In the genomic region with DNA sequence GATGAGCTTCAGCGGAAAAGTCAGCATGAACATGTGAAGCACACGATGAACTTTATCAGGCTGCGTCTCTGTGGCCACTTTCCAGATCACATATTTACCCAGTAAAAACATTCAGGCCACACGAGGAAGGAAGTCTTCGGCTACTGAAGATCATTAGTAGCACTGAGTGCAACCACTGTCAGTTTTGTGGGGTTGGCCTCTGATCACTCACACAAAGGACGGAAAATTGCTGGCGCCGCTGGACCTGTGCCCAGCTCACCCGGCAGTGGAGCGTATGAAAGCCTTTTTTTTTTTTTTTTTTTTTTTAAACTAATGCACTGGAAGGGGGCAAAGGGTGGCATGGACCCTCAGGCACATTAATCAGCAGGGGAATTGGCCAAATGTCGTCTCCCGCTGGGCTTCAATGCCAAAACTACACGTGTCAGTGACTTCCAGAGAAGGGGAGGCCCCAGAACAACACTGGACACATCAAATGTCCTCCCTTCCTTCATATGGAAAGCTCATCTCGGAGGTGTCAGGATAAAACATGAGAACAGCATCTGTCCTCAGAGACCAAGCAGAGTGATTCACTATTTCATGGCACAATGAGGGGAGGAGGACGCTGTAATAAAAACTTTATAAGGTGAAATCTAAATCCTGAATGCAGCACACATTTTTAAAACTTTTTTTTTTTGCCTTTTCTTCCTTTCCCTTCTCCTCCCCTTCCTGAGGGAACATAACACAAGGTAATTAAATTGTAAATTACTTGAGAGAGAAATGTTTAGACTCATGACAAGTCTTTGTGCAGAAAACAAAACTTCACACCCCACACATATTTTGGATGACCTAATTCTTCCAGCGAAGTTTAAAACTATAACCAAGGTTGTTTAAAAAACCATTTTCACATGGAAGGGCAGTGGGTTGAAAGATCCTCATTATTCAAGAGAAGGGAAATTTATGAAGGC, we compare ENCODE assay signal across 11 cellular contexts.
DNase-seq lines count a peak whose midpoint lies in the region; ATAC-seq and TF ChIP-seq lines count a peak whose summit lies in the region.
"Had no signal": no experiment of that assay in that cellular context is flagged by ENCODE, and none has a peak within 500 bp of the region (broad histone marks: within the 10 kb centered on the region; RNA-seq: fewer than 3 reads in every experiment).

No MANE protein-coding gene starts in this region.

- H3K27me3 Mint-ChIP-seq in activated naive CD4-positive, alpha-beta T cell treated with anti-CD3 and anti-CD28 coated beads, Interleukin-2, amount 10 ng/mL, durations not matched to agents 7 days and 5 days, result no peaks in the 10 kb centered on the region

- DNase-seq in COLO829 (ENCODE audit: low spot score) (peak; percentile 49), NCI-H2227 (lab: John Stamatoyannopoulos, UW; ENCODE audit: unreplicated experiment) (peak; percentile 37), epithelial cell of proximal tubule (ENCODE audit: low read depth) (no peak), osteoblast (ENCODE audit: insufficient read length, low spot score, missing footprints) (no peak), NAMALWA (ENCODE audit: low spot score) (no peak), T-helper 1 cell (no peak)
- no peak for DNase-seq in activated naive CD4-positive, alpha-beta T cell treated with anti-CD3 and anti-CD28 coated beads, Interleukin-2, amount 10 ng/mL, durations not matched to agents 7 days and 5 days
- DNase-seq: activated CD4-positive, alpha-beta T cell treated with anti-CD3 and anti-CD28 coated beads, Interleukin-2, amount 50 U/mL, for 1 hour; caudate nucleus; NCI-H510A treated with DMSO at 0.1 percent for 48 hours had no signal

- H3K9me3 ChIP-seq in osteoblast (ENCODE audit: low read depth, low read length), result peaks cover 7% of the 10 kb centered on the region

- ATAC-seq in GM21360 (IDR thresholded peaks at IDR 0.05; ENCODE audit: unreplicated experiment), result no peak

- no peaks in the 10 kb centered on the region for H4K20me1 ChIP-seq in osteoblast (ENCODE audit: insufficient read depth, low read length)

- H3K4me3 Mint-ChIP-seq in activated naive CD4-positive, alpha-beta T cell treated with anti-CD3 and anti-CD28 coated beads, Interleukin-2, amount 10 ng/mL, durations not matched to agents 7 days and 5 days, result no peak overlapping the region

- H3K4me2 ChIP-seq in osteoblast (ENCODE audit: insufficient read depth, low read length), result peak overlapping the region; percentile 51

- H3K4me3 ChIP-seq in epithelial cell of proximal tubule (ENCODE audit: low read depth, low read length), result peak overlapping the region; percentile 28
- H3K4me3 ChIP-seq in osteoblast (ENCODE audit: insufficient read depth, low read length), result peak overlapping the region; percentile 48

- H3K4me1 Mint-ChIP-seq in activated naive CD4-positive, alpha-beta T cell treated with anti-CD3 and anti-CD28 coated beads, Interleukin-2, amount 10 ng/mL, durations not matched to agents 7 days and 5 days, result no peaks in the 10 kb centered on the region

- H3K36me3 Mint-ChIP-seq in activated naive CD4-positive, alpha-beta T cell treated with anti-CD3 and anti-CD28 coated beads, Interleukin-2, amount 10 ng/mL, durations not matched to agents 7 days and 5 days, result peaks cover 9% of the 10 kb centered on the region

- H3K79me2 ChIP-seq in osteoblast (ENCODE audit: insufficient read depth, low read length), result no peaks in the 10 kb centered on the region

- peaks cover 9% of the 10 kb centered on the region for H3K9me3 Mint-ChIP-seq in activated naive CD4-positive, alpha-beta T cell treated with anti-CD3 and anti-CD28 coated beads, Interleukin-2, amount 10 ng/mL, durations not matched to agents 7 days and 5 days

- no peaks in the 10 kb centered on the region for H3K27me3 ChIP-seq in osteoblast (ENCODE audit: insufficient read depth, low read length)

- peak overlapping the region; percentile 16 for H2AFZ ChIP-seq in osteoblast (ENCODE audit: low read length)

- H3K27ac ChIP-seq in osteoblast (ENCODE audit: low read depth, low read length), result no peak overlapping the region

- H3K36me3 ChIP-seq in osteoblast (ENCODE audit: insufficient read depth, low read length), result no peaks in the 10 kb centered on the region

- no peak overlapping the region for H3K27ac Mint-ChIP-seq in activated naive CD4-positive, alpha-beta T cell treated with anti-CD3 and anti-CD28 coated beads, Interleukin-2, amount 10 ng/mL, durations not matched to agents 7 days and 5 days

- CTCF ChIA-PET in activated naive CD4-positive, alpha-beta T cell treated with anti-CD3 and anti-CD28 coated beads, Interleukin-2, amount 10 ng/mL, durations not matched to agents 7 days and 5 days (lab: Charles Lee), result no interaction called here

- no peak for TF ChIP-seq CTCF in epithelial cell of proximal tubule (conservative IDR thresholded peaks at IDR 0.05; ENCODE audit: low read depth, low read length)
- TF ChIP-seq CTCF in osteoblast (IDR thresholded peaks at IDR 0.05; ENCODE audit: extremely low read depth, low read depth, low read length), result no peak

- H3K4me1 ChIP-seq in osteoblast (ENCODE audit: insufficient read depth, low read length), result peaks cover 5% of the 10 kb centered on the region

Comparison
In these comparisons a context has a peak if more than half of its experiments do, and no peak if none do; other contexts are left out.
1. DNase-seq: peak in COLO829 (single experiment) and NCI-H2227 (single experiment); none in epithelial cell of proximal tubule (single experiment), osteoblast (single experiment), activated naive CD4-positive, alpha-beta T cell treated with anti-CD3 and anti-CD28 coated beads, Interleukin-2, amount 10 ng/mL, durations not matched to agents 7 days and 5 days (single experiment), NAMALWA (single experiment) and T-helper 1 cell (0 of 5).